ENCODE assay signal across 14 cellular contexts in genomic region chr1:65980241-65980640, GRCh38.
A peak's percentile ranks its signal among the peaks of the same experiment; 100 is the strongest.
DNase-seq lines count a peak whose midpoint lies in the region; ATAC-seq and TF ChIP-seq lines count a peak whose summit lies in the region.
"Had no signal": no experiment of that assay in that cellular context is flagged by ENCODE, and none has a peak within 500 bp of the region (broad histone marks: within the 10 kb centered on the region; RNA-seq: fewer than 3 reads in every experiment).

No MANE protein-coding gene starts in this region.

- DNase-seq in dorsolateral prefrontal cortex (no peak), myocyte (ENCODE audit: low read depth) (peak; percentile 56), superior temporal gyrus (ENCODE audit: extremely low spot score) (peak; percentile 82), NCI-H2196 treated with DMSO at 0.1 percent for 48 hours (lab: John Stamatoyannopoulos, UW; ENCODE audit: unreplicated experiment) (no peak), GM19240 (ENCODE audit: insufficient read length, low spot score) (no peak)
- DNase-seq in activated CD8-positive, alpha-beta T cell treated with anti-CD3 and anti-CD28 coated beads for 36 hours: no peak
- DNase-seq: Caco-2; CD8-positive, alpha-beta memory T cell had no signal

- peak overlapping the region in 4 of 5 experiments; percentile 19 to 95 (median 64) for H3K27ac Mint-ChIP-seq in brain
- no peak overlapping the region for H3K27ac Mint-ChIP-seq in activated CD8-positive, alpha-beta T cell treated with anti-CD3 and anti-CD28 coated beads for 36 hours
- H3K27ac Mint-ChIP-seq: CD14-positive monocyte; CD8-positive, alpha-beta memory T cell had no signal

- no peaks in the 10 kb centered on the region for H3K27me3 Mint-ChIP-seq in brain
- peaks cover 4% of the 10 kb centered on the region for H3K27me3 Mint-ChIP-seq in activated CD8-positive, alpha-beta T cell treated with anti-CD3 and anti-CD28 coated beads for 36 hours

- TF ChIP-seq CTCF in brain (conservative IDR thresholded peaks at IDR 0.05) (no peak), dorsolateral prefrontal cortex (IDR thresholded peaks at IDR 0.05 in 54 of 56, conservative IDR thresholded peaks at IDR 0.05 in 2 of 56; ENCODE audit: low read depth in 1 of 56, partially characterized antibody in 56 of 56) (no peak)
- no peak for TF ChIP-seq CTCF in activated CD8-positive, alpha-beta T cell treated with anti-CD3 and anti-CD28 coated beads for 36 hours (IDR thresholded peaks at IDR 0.05)

- H3K27me3 ChIP-seq in dorsolateral prefrontal cortex: no peaks in the 10 kb centered on the region

- peak overlapping the region in 3 of 59 donors; percentile 12 to 17 (median 17) for H3K4me3 ChIP-seq in dorsolateral prefrontal cortex
- H3K4me3 ChIP-seq: GM12878, HAP-1 had no signal

- intact Hi-C loops in dorsolateral prefrontal cortex (cut with DNase I): no loop called here
- intact Hi-C loops in activated CD8-positive, alpha-beta T cell treated with anti-CD3 and anti-CD28 coated beads for 36 hours (cut with micrococcal nuclease): no loop called here

- H3K36me3 Mint-ChIP-seq in brain: peaks cover 11% of the 10 kb centered on the region
- H3K36me3 Mint-ChIP-seq in activated CD8-positive, alpha-beta T cell treated with anti-CD3 and anti-CD28 coated beads for 36 hours (ENCODE audit: low read depth): peaks cover 2% of the 10 kb centered on the region
- H3K36me3 Mint-ChIP-seq: CD14-positive monocyte had no signal

- CTCF ChIA-PET in activated CD8-positive, alpha-beta T cell treated with anti-CD3 and anti-CD28 coated beads for 36 hours (lab: Charles Lee): no interaction called here

- H3K4me3 Mint-ChIP-seq in brain: peak overlapping the region in 1 of 5 experiments; percentile 6
- H3K4me3 Mint-ChIP-seq in activated CD8-positive, alpha-beta T cell treated with anti-CD3 and anti-CD28 coated beads for 36 hours: no peak overlapping the region
- H3K4me3 Mint-ChIP-seq: CD14-positive monocyte; CD8-positive, alpha-beta memory T cell had no signal

- peak overlapping the region; percentile 77 to 100 (median 98) for H3K27ac ChIP-seq in dorsolateral prefrontal cortex

- H3K9me3 Mint-ChIP-seq in brain: peaks cover 7 to 20% (median 17%) of the 10 kb centered on the region in 5 experiments
- H3K9me3 Mint-ChIP-seq in activated CD8-positive, alpha-beta T cell treated with anti-CD3 and anti-CD28 coated beads for 36 hours: peaks cover 7% of the 10 kb centered on the region

- POLR2A ChIA-PET in activated CD8-positive, alpha-beta T cell treated with anti-CD3 and anti-CD28 coated beads for 36 hours (lab: Charles Lee): no interaction called here

- peaks cover 28% of the 10 kb centered on the region for H3K4me1 Mint-ChIP-seq in brain
- H3K4me1 Mint-ChIP-seq in activated CD8-positive, alpha-beta T cell treated with anti-CD3 and anti-CD28 coated beads for 36 hours (ENCODE audit: low read depth): no peaks in the 10 kb centered on the region
- H3K4me1 Mint-ChIP-seq: CD14-positive monocyte; CD8-positive, alpha-beta memory T cell had no signal

- no peak for ATAC-seq in activated CD8-positive, alpha-beta T cell treated with anti-CD3 and anti-CD28 coated beads for 36 hours
- no peak for ATAC-seq in HG03280 (IDR thresholded peaks at IDR 0.05; ENCODE audit: unreplicated experiment)
- ATAC-seq: GM12878, HepG2 had no signal

Comparison
In these comparisons a context has a peak if more than half of its experiments do, and no peak if none do; other contexts are left out.
1. DNase-seq: peak in myocyte (single experiment) and superior temporal gyrus (single experiment); none in dorsolateral prefrontal cortex (0 of 10), activated CD8-positive, alpha-beta T cell treated with anti-CD3 and anti-CD28 coated beads for 36 hours (single experiment), NCI-H2196 treated with DMSO at 0.1 percent for 48 hours (single experiment) and GM19240 (single experiment).